11 cellular contexts compared by ENCODE assay signal in genomic region chr12:101854747-101855146, GRCh38. TPM values are rescaled to one million over a fixed set of nuclear protein-coding genes. Genes with fewer than 3 reads are reported as not detected.
DNase-seq lines count a peak whose midpoint lies in the region; ATAC-seq and TF ChIP-seq lines count a peak whose summit lies in the region.
"Had no signal": no experiment of that assay in that cellular context is flagged by ENCODE, and none has a peak within 500 bp of the region (broad histone marks: within the 10 kb centered on the region; RNA-seq: fewer than 3 reads in every experiment).

No MANE protein-coding gene starts in this region.

- no peak overlapping the region for H3K4me2 ChIP-seq in SK-N-SH
- peak overlapping the region; percentile 24 for H3K4me2 ChIP-seq in smooth muscle cell

- no peaks in the 10 kb centered on the region for H3K9me2 ChIP-seq in SK-N-SH

- no peak for TF ChIP-seq EP300 in SK-N-SH (IDR thresholded peaks at IDR 0.05; ENCODE audit: borderline replicate concordance in 1 of 2, low read depth in 1 of 2, low read length in 1 of 2)

- H3K27ac ChIP-seq in SK-N-SH (ENCODE audit: low read depth in 2 of 2, low read length in 1 of 2) = 0 out of 4 replicates have a peak overlapping the region, but pooled peaks of 1 of the 2 experiments have one; percentile 10
- no peak overlapping the region for H3K27ac ChIP-seq in smooth muscle cell (ENCODE audit: low read depth)
- H3K27ac ChIP-seq: psoas muscle had no signal

- H3K9ac ChIP-seq in SK-N-SH (no peak overlapping the region), smooth muscle cell (ENCODE audit: low read depth) (no peak overlapping the region)

- no peaks in the 10 kb centered on the region for H4K20me1 ChIP-seq in SK-N-SH (ENCODE audit: insufficient read depth)
- no peaks in the 10 kb centered on the region for H4K20me1 ChIP-seq in smooth muscle cell (ENCODE audit: low read depth)

- no peaks in the 10 kb centered on the region for H3K79me2 ChIP-seq in SK-N-SH (ENCODE audit: insufficient read depth)
- no peaks in the 10 kb centered on the region for H3K79me2 ChIP-seq in smooth muscle cell (ENCODE audit: low read depth)

- in situ Hi-C loops in GM13977 (cut with MboI; ENCODE audit: low pct_unique_long_range_greater_than_20kb, low sequenced_read_pairs, unreplicated experiment) = no loop called here

- TF ChIP-seq CTCF in SK-N-SH (IDR thresholded peaks at IDR 0.05) (no peak), smooth muscle cell (IDR thresholded peaks at IDR 0.05; ENCODE audit: borderline replicate concordance, insufficient read depth, poor library complexity, severe bottlenecking) (no peak), GM13977 (IDR thresholded peaks at IDR 0.05; ENCODE audit: extremely low read depth, insufficient read depth, missing control alignments) (no peak), foreskin fibroblast (IDR thresholded peaks at IDR 0.05; ENCODE audit: low read depth, low read length) (no peak)

- TF ChIP-seq RAD21 in SK-N-SH (IDR thresholded peaks at IDR 0.05; ENCODE audit: low read length) = no peak

- peaks cover 0 to 32% of the 10 kb centered on the region in 2 experiments; a peak in 2 of 4 replicates for H3K4me1 ChIP-seq in SK-N-SH (ENCODE audit: control insufficient read depth in 1 of 2, insufficient read depth in 2 of 2, low read depth in 1 of 2, low read length in 1 of 2)
- H3K4me1 ChIP-seq in smooth muscle cell (ENCODE audit: low read depth) = no peaks in the 10 kb centered on the region
- H3K4me1 ChIP-seq: psoas muscle had no signal

- CTCF ChIA-PET in SK-N-SH (lab: Yijun Ruan, JAX) = interaction anchor here (1.5 kb wide), 1 partner anchor 81 kb away, joined by 4 read pairs; no protein-coding TSS in a partner anchor

- H3K36me3 ChIP-seq in SK-N-SH (replicated peaks in 1 of 2; ENCODE audit: control insufficient read depth in 1 of 2, insufficient read depth in 2 of 2, low read length in 1 of 2) (no peaks in the 10 kb centered on the region), smooth muscle cell (ENCODE audit: low read depth) (no peaks in the 10 kb centered on the region)

- H2AFZ ChIP-seq in SK-N-SH (ENCODE audit: low read depth) = peak overlapping the region; percentile 53; the same call in 1 of the 2 replicates
- peak overlapping the region; percentile 91 for H2AFZ ChIP-seq in smooth muscle cell (ENCODE audit: low read depth)

- ATAC-seq in SK-N-SH treated with all-trans-retinoic acid at 6 μM for 48 hours (no peak), HG02678 (IDR thresholded peaks at IDR 0.05; ENCODE audit: unreplicated experiment) (peak; percentile 47)
- ATAC-seq: psoas muscle had no signal

- peaks cover 20% of the 10 kb centered on the region for H3F3A ChIP-seq in SK-N-SH (replicated peaks; ENCODE audit: insufficient read depth)
- H3F3A ChIP-seq in smooth muscle cell (ENCODE audit: low read depth) = no peaks in the 10 kb centered on the region

- no peaks in the 10 kb centered on the region for H3K27me3 ChIP-seq in SK-N-SH (ENCODE audit: insufficient read depth)
- H3K27me3 ChIP-seq in smooth muscle cell (ENCODE audit: low read depth) = no peaks in the 10 kb centered on the region

- DNase-seq in SK-N-SH (no peak), NAMALWA (ENCODE audit: low spot score) (peak; percentile 25), smooth muscle cell (lab: John Stamatoyannopoulos, UW; ENCODE audit: unreplicated experiment) (no peak), GM13977 (ENCODE audit: low spot score) (no peak), foreskin fibroblast (no peak)
- no peak for DNase-seq in activated CD8-positive, alpha-beta memory T cell treated with anti-CD3 and anti-CD28 coated beads, Interleukin-2, amount 50 U/mL, for 48 hours
- DNase-seq: 8988T, hypothalamus, psoas muscle had no signal

- H3K9me3 ChIP-seq in SK-N-SH (no peaks in the 10 kb centered on the region), smooth muscle cell (replicated peaks; ENCODE audit: low read depth) (no peaks in the 10 kb centered on the region)
- H3K9me3 ChIP-seq: psoas muscle had no signal

- H3K4me3 ChIP-seq in SK-N-SH (ENCODE audit: low read depth in 2 of 2, low read length in 1 of 2) = no peak overlapping the region
- no peak overlapping the region for H3K4me3 ChIP-seq in smooth muscle cell
- no peak overlapping the region for H3K4me3 ChIP-seq in foreskin fibroblast (ENCODE audit: low read depth in 1 of 2, low read length in 2 of 2)
- H3K4me3 ChIP-seq: psoas muscle had no signal

- 100% methylated on average over 1 of the region's 1 CpG for WGBS in SK-N-SH (ENCODE audit: low lambda C conversion rate)
- 95% methylated on average over 1 of the region's 1 CpG for WGBS in smooth muscle cell (ENCODE audit: low lambda C conversion rate)

- POLR2A ChIA-PET in SK-N-SH (lab: Yijun Ruan, JAX) = no interaction called here

TF ChIP-seq in SK-N-SH, 30 proteins besides CTCF, POLR2A, EP300 and RAD21 (continues in another document):
- no peak for TF ChIP-seq POLR2AphosphoS5 (IDR thresholded peaks at IDR 0.05; ENCODE audit: low read depth, low read length)
- no peak for TF ChIP-seq NRF1 (IDR thresholded peaks at IDR 0.05; ENCODE audit: low read depth, low read length)
- TF ChIP-seq RXRA (IDR thresholded peaks at IDR 0.05; ENCODE audit: borderline replicate concordance, low read depth) = no peak
- TF ChIP-seq ZBTB33 (IDR thresholded peaks at IDR 0.05; ENCODE audit: borderline replicate concordance, low read depth) = no peak
- TF ChIP-seq RFX5 (IDR thresholded peaks at IDR 0.05; ENCODE audit: low read length) = no peak
- TF ChIP-seq ELF1 (IDR thresholded peaks at IDR 0.05) = no peak
- no peak for TF ChIP-seq CHD2 (IDR thresholded peaks at IDR 0.05; ENCODE audit: low read length, partially characterized antibody)

TF ChIP-seq in SK-N-SH treated with all-trans-retinoic acid at 6 μM for 48 hours, 23 proteins besides CTCF, POLR2A, EP300 and RAD21 (continues in another document):
- no peak for TF ChIP-seq ZFP30 (CRISPR knock-in tag; IDR thresholded peaks at IDR 0.05)
- no peak for TF ChIP-seq SNAI2 (CRISPR knock-in tag; IDR thresholded peaks at IDR 0.05)
- TF ChIP-seq ZNF8 (CRISPR knock-in tag; IDR thresholded peaks at IDR 0.05) = no peak
- TF ChIP-seq GLIS3 (CRISPR knock-in tag; IDR thresholded peaks at IDR 0.05) = no peak
- no peak for TF ChIP-seq ARNTL (CRISPR knock-in tag; IDR thresholded peaks at IDR 0.05; ENCODE audit: borderline replicate concordance, low read depth)
- no peak for TF ChIP-seq ESRRG (CRISPR knock-in tag; IDR thresholded peaks at IDR 0.05)
- TF ChIP-seq CSRNP3 (CRISPR knock-in tag; IDR thresholded peaks at IDR 0.05) = no peak
- TF ChIP-seq TOX (CRISPR knock-in tag; IDR thresholded peaks at IDR 0.05; ENCODE audit: borderline replicate concordance) = no peak
- TF ChIP-seq PPARA (CRISPR knock-in tag; IDR thresholded peaks at IDR 0.05; ENCODE audit: borderline replicate concordance) = no peak
- TF ChIP-seq POU6F1 (CRISPR knock-in tag; IDR thresholded peaks at IDR 0.05; ENCODE audit: borderline replicate concordance, low read depth) = no peak
- no peak for TF ChIP-seq TCF4 (CRISPR knock-in tag; IDR thresholded peaks at IDR 0.05; ENCODE audit: borderline replicate concordance)
- no peak for TF ChIP-seq CSDC2 (CRISPR knock-in tag; IDR thresholded peaks at IDR 0.05)
- no peak for TF ChIP-seq ZC3H10 (CRISPR knock-in tag; IDR thresholded peaks at IDR 0.05)
- no peak for TF ChIP-seq ZNF565 (CRISPR knock-in tag; conservative IDR thresholded peaks at IDR 0.05; ENCODE audit: low read depth)

RNA-seq across cellular contexts. Expression of gene DRAM1, which starts 22.6 kb away (rescaled TPM):
- polyA plus RNA-seq in SK-N-SH (2012; rRNA removed) (37.4 and 61.1 TPM in 2 replicates), smooth muscle cell (29.5 and 31.2 TPM in 2 replicates)
- 63.1 and 64.3 TPM in 2 replicates for polyA plus RNA-seq in SK-N-SH (2012; cell fraction: cytosol; rRNA removed)
- polyA plus RNA-seq in SK-N-SH (2012; cell fraction: nucleus; rRNA removed) = 23.4 and 39.3 TPM in 2 replicates
- total RNA-seq in smooth muscle cell = 22.7 and 29.3 TPM in 2 replicates

RNA-seq across cellular contexts. Expression of gene GNPTAB, which starts 24.0 kb away (rescaled TPM):
- polyA plus RNA-seq in SK-N-SH (2012; rRNA removed) (18.8 and 25.1 TPM in 2 replicates), smooth muscle cell (9.8 and 17.9 TPM in 2 replicates)
- 28.2 and 31.7 TPM in 2 replicates for polyA plus RNA-seq in SK-N-SH (2012; cell fraction: cytosol; rRNA removed)
- polyA plus RNA-seq in SK-N-SH (2012; cell fraction: nucleus; rRNA removed) = 12.1 and 21.7 TPM in 2 replicates
- 23.6 and 25.5 TPM in 2 replicates for total RNA-seq in smooth muscle cell
